Comparison of ENCODE assay signal across 39 cellular contexts in genomic region chr11:120537996-120538395, GRCh38. TPM values are rescaled to one million over a fixed set of nuclear protein-coding genes. Genes with fewer than 3 reads are reported as not detected.
"Had no signal": no experiment of that assay in that cellular context is flagged by ENCODE, and none has a peak within 500 bp of the region (broad histone marks: within the 10 kb centered on the region; RNA-seq: fewer than 3 reads in every experiment).

No MANE protein-coding gene starts in this region.

- H3K27me3 ChIP-seq: adrenal gland, ascending aorta, body of pancreas, brain microvascular endothelial cell, breast epithelium had no signal

- H3K4me1 ChIP-seq: ascending aorta, body of pancreas, breast epithelium had no signal

- DNase-seq: activated effector memory CD4-positive, alpha-beta T cell treated with anti-CD3 and anti-CD28 coated beads, Interleukin-2, amount 50 U/mL, for 16 hours; activated effector memory CD4-positive, alpha-beta T cell treated with Interleukin-2 at 50 U/mL for 16 hours; activated gamma-delta T cell; activated gamma-delta T cell treated with Interleukin-2 at 50 U/mL for 16 hours; activated naive CD4-positive, alpha-beta T cell; activated naive CD4-positive, alpha-beta T cell treated with anti-CD3 and anti-CD28 coated beads for 36 hours; activated naive CD4-positive, alpha-beta T cell treated with anti-CD3 and anti-CD28 coated beads, Interleukin-2, amount 10 ng/mL, durations not matched to agents 7 days and 5 days; activated naive CD4-positive, alpha-beta T cell treated with anti-CD3 and anti-CD28 coated beads, Interleukin-2, amount 50 U/mL, for 16 hours; activated naive CD4-positive, alpha-beta T cell treated with Interleukin-2 at 50 U/mL for 16 hours; activated naive CD8-positive, alpha-beta T cell treated with anti-CD3 and anti-CD28 coated beads for 36 hours; activated naive CD8-positive, alpha-beta T cell treated with anti-CD3 and anti-CD28 coated beads, Interleukin-2, amount 10 ng/mL, durations not matched to agents 7 days and 5 days; activated naive CD8-positive, alpha-beta T cell treated with anti-CD3 and anti-CD28 coated beads, Interleukin-2, amount 50 U/mL, for 24 hours; activated T-cell treated with anti-CD3 and anti-CD28 coated beads, Interleukin-2, amount 50 U/mL, for 1 hour; activated T-cell treated with anti-CD3 and anti-CD28 coated beads, Interleukin-2, amount 50 U/mL, for 24 hours; activated T-cell treated with anti-CD3 and anti-CD28 coated beads, Interleukin-2, amount 50 U/mL, for 4 hours; activated T-cell treated with anti-CD3 and anti-CD28 coated beads, Interleukin-2, amount 50 U/mL, for 48 hours; activated T-cell treated with anti-CD3 and anti-CD28 coated beads, Interleukin-2, amount 50 U/mL, for 72 hours; amniotic stem cell; amygdala; anterior cingulate cortex; aorta; body of pancreas; brain microvascular endothelial cell; caudate nucleus; central memory CD4-positive, alpha-beta T cell; cerebellar nuclear complex had no signal

- H3K36me3 ChIP-seq: adrenal gland, ascending aorta, brain microvascular endothelial cell, breast epithelium, cardiac muscle cell had no signal

- H3K4me1 Mint-ChIP-seq: activated naive CD4-positive, alpha-beta T cell treated with anti-CD3 and anti-CD28 coated beads, Interleukin-2, amount 10 ng/mL, durations not matched to agents 7 days and 5 days; activated naive CD4-positive, alpha-beta T cell treated with anti-CD3 and anti-CD28 coated beads, Interleukin-2, amount 50 U/mL, for 24 hours; activated naive CD8-positive, alpha-beta T cell treated with anti-CD3 and anti-CD28 coated beads for 36 hours; activated naive CD8-positive, alpha-beta T cell treated with anti-CD3 and anti-CD28 coated beads, Interleukin-2, amount 10 ng/mL, durations not matched to agents 7 days and 5 days; activated naive CD8-positive, alpha-beta T cell treated with anti-CD3 and anti-CD28 coated beads, Interleukin-2, amount 50 U/mL, for 24 hours; activated T-helper 17 cell treated with anti-CD3 and anti-CD28 coated beads, Interleukin-2, amount 50 U/mL, for 72 hours; central memory CD8-positive, alpha-beta T cell had no signal

- H3K4me3 Mint-ChIP-seq: activated naive CD4-positive, alpha-beta T cell treated with anti-CD3 and anti-CD28 coated beads for 36 hours; activated naive CD4-positive, alpha-beta T cell treated with anti-CD3 and anti-CD28 coated beads, Interleukin-2, amount 10 ng/mL, durations not matched to agents 7 days and 5 days; activated naive CD4-positive, alpha-beta T cell treated with anti-CD3 and anti-CD28 coated beads, Interleukin-2, amount 50 U/mL, for 24 hours; activated naive CD8-positive, alpha-beta T cell; activated naive CD8-positive, alpha-beta T cell treated with anti-CD3 and anti-CD28 coated beads for 36 hours; activated naive CD8-positive, alpha-beta T cell treated with anti-CD3 and anti-CD28 coated beads, Interleukin-2, amount 10 ng/mL, durations not matched to agents 7 days and 5 days; activated naive CD8-positive, alpha-beta T cell treated with anti-CD3 and anti-CD28 coated beads, Interleukin-2, amount 50 U/mL, for 24 hours; activated T-cell treated with anti-CD3 and anti-CD28 coated beads, Interleukin-2, amount 50 U/mL, for 24 hours; activated T-cell treated with anti-CD3 and anti-CD28 coated beads, Interleukin-2, amount 50 U/mL, for 4 hours; activated T-cell treated with anti-CD3 and anti-CD28 coated beads, Interleukin-2, amount 50 U/mL, for 72 hours; activated T-helper 1 cell treated with anti-CD3 and anti-CD28 coated beads, Interleukin-12 subunit alpha, Interleukin-12 subunit beta, Interleukin-2, Interleukin-4 antibody, amounts not matched to agents 30 ng/mL and 10 ng/mL and 1 ng/mL, durations not matched to agents 14 hours and 24 hours and 36 hours; activated T-helper 17 cell treated with anti-CD3 and anti-CD28 coated beads, Interleukin-2, amount 50 U/mL, for 72 hours; brain; central memory CD8-positive, alpha-beta T cell had no signal

- H3K27me3 Mint-ChIP-seq: activated naive CD4-positive, alpha-beta T cell treated with anti-CD3 and anti-CD28 coated beads, Interleukin-2, amount 50 U/mL, for 24 hours; activated naive CD8-positive, alpha-beta T cell treated with anti-CD3 and anti-CD28 coated beads for 36 hours had no signal

- H3K9me3 Mint-ChIP-seq: activated naive CD4-positive, alpha-beta T cell treated with anti-CD3 and anti-CD28 coated beads for 36 hours; activated naive CD4-positive, alpha-beta T cell treated with anti-CD3 and anti-CD28 coated beads, Interleukin-2, amount 10 ng/mL, durations not matched to agents 7 days and 5 days; activated naive CD4-positive, alpha-beta T cell treated with anti-CD3 and anti-CD28 coated beads, Interleukin-2, amount 50 U/mL, for 24 hours; activated naive CD4-positive, alpha-beta T cell treated with anti-CD3 and anti-CD28 coated beads, Interleukin-2, amount 50 U/mL, for 72 hours; activated naive CD8-positive, alpha-beta T cell treated with anti-CD3 and anti-CD28 coated beads, Interleukin-2, amount 10 ng/mL, durations not matched to agents 7 days and 5 days; activated naive CD8-positive, alpha-beta T cell treated with anti-CD3 and anti-CD28 coated beads, Interleukin-2, amount 50 U/mL, for 24 hours; activated T-cell treated with anti-CD3 and anti-CD28 coated beads, Interleukin-2, amount 50 U/mL, for 24 hours; activated T-cell treated with anti-CD3 and anti-CD28 coated beads, Interleukin-2, amount 50 U/mL, for 4 hours; activated T-helper 1 cell treated with anti-CD3 and anti-CD28 coated beads, Interleukin-12 subunit alpha, Interleukin-12 subunit beta, Interleukin-2, Interleukin-4 antibody, amounts not matched to agents 30 ng/mL and 10 ng/mL and 1 ng/mL, durations not matched to agents 14 hours and 24 hours and 36 hours; activated T-helper 17 cell treated with anti-CD3 and anti-CD28 coated beads, Interleukin-2, amount 50 U/mL, for 72 hours; activated T-helper 2 cell treated with anti-CD3 and anti-CD28 coated beads, Interferon-gamma antibody, Interleukin-2, Interleukin-4, amounts not matched to agents 10 μg/mL and 5 μg/mL and 100 μg/mL, durations not matched to agents 14 hours and 24 hours and 36 hours; central memory CD8-positive, alpha-beta T cell had no signal

- ATAC-seq: activated naive CD4-positive, alpha-beta T cell treated with anti-CD3 and anti-CD28 coated beads, Interleukin-2, amount 50 U/mL, for 72 hours; activated naive CD8-positive, alpha-beta T cell treated with anti-CD3 and anti-CD28 coated beads, Interleukin-2, amount 50 U/mL, for 24 hours; activated T-cell treated with anti-CD3 and anti-CD28 coated beads, Interleukin-2, amount 50 U/mL, for 4 hours; activated T-cell treated with anti-CD3 and anti-CD28 coated beads, Interleukin-2, amount 50 U/mL, for 72 hours; activated T-helper 17 cell treated with anti-CD3 and anti-CD28 coated beads, Interleukin-2, amount 50 U/mL, for 72 hours; body of pancreas had no signal

- H3K4me3 ChIP-seq: adrenal gland, ascending aorta, body of pancreas, breast epithelium, cardiac muscle cell had no signal

- H3K36me3 Mint-ChIP-seq: activated naive CD4-positive, alpha-beta T cell treated with anti-CD3 and anti-CD28 coated beads, Interleukin-2, amount 10 ng/mL, durations not matched to agents 7 days and 5 days; activated naive CD4-positive, alpha-beta T cell treated with anti-CD3 and anti-CD28 coated beads, Interleukin-2, amount 50 U/mL, for 24 hours; activated naive CD4-positive, alpha-beta T cell treated with anti-CD3 and anti-CD28 coated beads, Interleukin-2, amount 50 U/mL, for 72 hours; activated naive CD8-positive, alpha-beta T cell; activated naive CD8-positive, alpha-beta T cell treated with anti-CD3 and anti-CD28 coated beads for 36 hours; activated naive CD8-positive, alpha-beta T cell treated with anti-CD3 and anti-CD28 coated beads, Interleukin-2, amount 10 ng/mL, durations not matched to agents 7 days and 5 days; brain had no signal

- H3K27ac ChIP-seq: adrenal gland, ascending aorta, body of pancreas, brain microvascular endothelial cell, breast epithelium, cardiac muscle cell had no signal

- H3K27ac Mint-ChIP-seq: activated naive CD4-positive, alpha-beta T cell treated with anti-CD3 and anti-CD28 coated beads for 36 hours; activated naive CD4-positive, alpha-beta T cell treated with anti-CD3 and anti-CD28 coated beads, Interleukin-2, amount 10 ng/mL, durations not matched to agents 7 days and 5 days; activated naive CD4-positive, alpha-beta T cell treated with anti-CD3 and anti-CD28 coated beads, Interleukin-2, amount 50 U/mL, for 24 hours; activated naive CD4-positive, alpha-beta T cell treated with anti-CD3 and anti-CD28 coated beads, Interleukin-2, amount 50 U/mL, for 72 hours; activated naive CD8-positive, alpha-beta T cell; activated naive CD8-positive, alpha-beta T cell treated with anti-CD3 and anti-CD28 coated beads for 36 hours; activated naive CD8-positive, alpha-beta T cell treated with anti-CD3 and anti-CD28 coated beads, Interleukin-2, amount 10 ng/mL, durations not matched to agents 7 days and 5 days; activated naive CD8-positive, alpha-beta T cell treated with anti-CD3 and anti-CD28 coated beads, Interleukin-2, amount 50 U/mL, for 24 hours; activated T-cell treated with anti-CD3 and anti-CD28 coated beads, Interleukin-2, amount 50 U/mL, for 24 hours; activated T-cell treated with anti-CD3 and anti-CD28 coated beads, Interleukin-2, amount 50 U/mL, for 72 hours; activated T-helper 1 cell treated with anti-CD3 and anti-CD28 coated beads, Interleukin-12 subunit alpha, Interleukin-12 subunit beta, Interleukin-2, Interleukin-4 antibody, amounts not matched to agents 30 ng/mL and 10 ng/mL and 1 ng/mL, durations not matched to agents 14 hours and 24 hours and 36 hours; activated T-helper 17 cell treated with anti-CD3 and anti-CD28 coated beads, Interleukin-2, amount 50 U/mL, for 72 hours; activated T-helper 2 cell treated with anti-CD3 and anti-CD28 coated beads, Interferon-gamma antibody, Interleukin-2, Interleukin-4, amounts not matched to agents 10 μg/mL and 5 μg/mL and 100 μg/mL, durations not matched to agents 14 hours and 24 hours and 36 hours had no signal

RNA-seq across cellular contexts. Expression of gene GRIK4, which starts 26.4 kb away (rescaled TPM):
- total RNA-seq: activated naive CD4-positive, alpha-beta T cell treated with anti-CD3 and anti-CD28 coated beads for 36 hours; activated naive CD4-positive, alpha-beta T cell treated with anti-CD3 and anti-CD28 coated beads, Interleukin-2, amount 50 U/mL, for 72 hours; activated naive CD8-positive, alpha-beta T cell treated with anti-CD3 and anti-CD28 coated beads, Interleukin-2, amount 10 ng/mL, durations not matched to agents 7 days and 5 days; activated T-helper 17 cell treated with anti-CD3 and anti-CD28 coated beads, Interleukin-2, amount 50 U/mL, for 72 hours; activated T-helper 2 cell treated with anti-CD3 and anti-CD28 coated beads, Interferon-gamma antibody, Interleukin-2, Interleukin-4, amounts not matched to agents 10 μg/mL and 5 μg/mL and 100 μg/mL, durations not matched to agents 14 hours and 24 hours and 36 hours; aorta; ascending aorta; body of pancreas; bronchial epithelial cell had no signal
- polyA plus RNA-seq: aorta had no signal
